Comparison of ENCODE assay signal across 28 cellular contexts in the genomic region with DNA sequence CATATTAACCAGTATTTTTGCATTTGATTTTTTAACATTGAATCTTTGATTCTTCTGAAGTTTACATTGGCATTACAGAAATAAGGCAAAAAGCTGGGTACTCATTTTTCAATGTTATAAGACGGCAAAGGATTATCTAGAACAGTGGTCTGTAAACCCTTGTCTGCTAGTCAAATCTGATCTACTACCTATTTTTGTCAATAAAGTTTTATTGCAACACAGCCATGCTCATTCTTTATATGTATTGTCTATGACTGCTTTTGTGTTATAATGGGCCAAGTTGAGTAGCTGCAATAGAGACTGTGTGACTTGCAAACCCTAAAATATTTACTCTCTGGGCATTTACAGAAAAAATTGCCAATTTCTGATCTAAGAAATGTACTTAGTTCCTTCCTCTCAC.
"Had no signal": no experiment of that assay in that cellular context is flagged by ENCODE, and none has a peak within 500 bp of the region (broad histone marks: within the 10 kb centered on the region; RNA-seq: fewer than 3 reads in every experiment).

No MANE protein-coding gene starts in this region.

- H3K36me3 ChIP-seq: colonic mucosa, esophagus muscularis mucosa, esophagus squamous epithelium, gastrocnemius medialis, gastroesophageal sphincter, heart left ventricle, heart right ventricle had no signal

- H3K27ac ChIP-seq: colonic mucosa, coronary artery, dorsolateral prefrontal cortex, epithelial cell of prostate, esophagus muscularis mucosa, esophagus squamous epithelium, foreskin keratinocyte, gastrocnemius medialis, gastroesophageal sphincter, heart left ventricle, heart right ventricle had no signal

- H3K27me3 ChIP-seq: colonic mucosa, esophagus squamous epithelium, gastrocnemius medialis, heart left ventricle, heart right ventricle had no signal

- FAIRE-seq: colon, endometrium, endothelial cell of umbilical vein, frontal cortex had no signal

- DNase-seq: colonic mucosa; cortex of kidney; dermis blood vessel endothelial cell; dorsolateral prefrontal cortex; effector CD4-positive, alpha-beta T cell; effector CD8-positive, alpha-beta T cell; effector memory CD4-positive, alpha-beta T cell; effector memory CD8-positive, alpha-beta T cell; endodermal cell; erythroblast; esophagus squamous epithelium; foreskin fibroblast; foreskin keratinocyte; foreskin melanocyte; gastrocnemius medialis; glutamatergic neuron; head of caudate nucleus; heart left ventricle; heart right ventricle had no signal

- ATAC-seq: effector memory CD8-positive, alpha-beta T cell; esophagus mucosa; foreskin keratinocyte; gastrocnemius medialis; gastroesophageal sphincter; heart left ventricle; heart right ventricle had no signal

- H3K4me3 ChIP-seq: colonic mucosa, coronary artery, dorsolateral prefrontal cortex, esophagus muscularis mucosa, esophagus squamous epithelium, gastrocnemius medialis, gastroesophageal sphincter, heart left ventricle, heart right ventricle had no signal

- H3K4me1 ChIP-seq: colonic mucosa, esophagus muscularis mucosa, esophagus squamous epithelium, foreskin keratinocyte, gastroesophageal sphincter had no signal

- H3K9me3 ChIP-seq: colonic mucosa, esophagus muscularis mucosa, esophagus squamous epithelium, gastrocnemius medialis, gastroesophageal sphincter, heart left ventricle, heart right ventricle had no signal
